1 cellular context compared by ENCODE assay signal in the genomic region with DNA sequence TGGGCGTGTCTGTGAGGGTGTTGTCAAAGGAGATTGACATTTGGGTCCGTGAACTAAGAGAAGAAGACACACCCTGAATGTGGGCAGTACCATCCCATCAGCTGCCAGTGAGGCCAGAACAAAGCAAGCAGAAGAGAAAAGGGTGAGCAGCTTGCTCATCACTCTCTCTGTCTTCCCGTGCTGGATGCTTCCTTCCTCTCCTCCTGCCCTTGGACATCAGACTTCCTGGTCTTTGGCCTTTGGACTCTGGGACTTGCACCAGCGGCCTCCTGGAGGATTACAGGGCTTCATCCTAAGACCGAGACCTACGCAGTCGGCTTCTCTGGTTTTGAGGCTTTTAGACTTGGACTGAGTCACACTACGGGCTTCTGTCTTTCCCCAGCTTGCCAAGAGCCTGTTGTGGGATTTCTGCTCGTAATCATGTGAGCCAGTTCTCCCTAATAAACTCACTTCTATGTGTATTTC.
TF ChIP-seq lines count a peak whose summit lies in the region.

No MANE protein-coding gene starts in this region.

TF ChIP-seq in endothelial cell of umbilical vein, 7 proteins besides CTCF, POLR2A, EP300 and RAD21:
- TF ChIP-seq MYC (IDR thresholded peaks at IDR 0.05; ENCODE audit: low read depth, low read length) = no peak
- TF ChIP-seq EZH2 (IDR thresholded peaks at IDR 0.05; ENCODE audit: borderline replicate concordance, low read depth, low read length, severe bottlenecking) = no peak
- TF ChIP-seq, protein P1, sequence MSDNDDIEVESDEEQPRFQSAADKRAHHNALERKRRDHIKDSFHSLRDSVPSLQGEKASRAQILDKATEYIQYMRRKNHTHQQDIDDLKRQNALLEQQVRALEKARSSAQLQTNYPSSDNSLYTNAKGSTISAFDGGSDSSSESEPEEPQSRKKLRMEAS (IDR thresholded peaks at IDR 0.05; ENCODE audit: insufficient read depth, insufficient read length) = no peak
- TF ChIP-seq POLR2AphosphoS5 (IDR thresholded peaks at IDR 0.05; ENCODE audit: insufficient read depth, low read depth, low read length) = no peak
- TF ChIP-seq FOS (IDR thresholded peaks at IDR 0.05; ENCODE audit: borderline replicate concordance, insufficient read depth, low read length) = no peak
- no peak for TF ChIP-seq GATA2 (IDR thresholded peaks at IDR 0.05; ENCODE audit: insufficient read depth, insufficient read length, low read depth, low read length)
- no peak for TF ChIP-seq JUN (IDR thresholded peaks at IDR 0.05; ENCODE audit: borderline replicate concordance, insufficient read depth, insufficient read length, low read depth)
